ENCODE assay signal across 9 cellular contexts in the genomic region with DNA sequence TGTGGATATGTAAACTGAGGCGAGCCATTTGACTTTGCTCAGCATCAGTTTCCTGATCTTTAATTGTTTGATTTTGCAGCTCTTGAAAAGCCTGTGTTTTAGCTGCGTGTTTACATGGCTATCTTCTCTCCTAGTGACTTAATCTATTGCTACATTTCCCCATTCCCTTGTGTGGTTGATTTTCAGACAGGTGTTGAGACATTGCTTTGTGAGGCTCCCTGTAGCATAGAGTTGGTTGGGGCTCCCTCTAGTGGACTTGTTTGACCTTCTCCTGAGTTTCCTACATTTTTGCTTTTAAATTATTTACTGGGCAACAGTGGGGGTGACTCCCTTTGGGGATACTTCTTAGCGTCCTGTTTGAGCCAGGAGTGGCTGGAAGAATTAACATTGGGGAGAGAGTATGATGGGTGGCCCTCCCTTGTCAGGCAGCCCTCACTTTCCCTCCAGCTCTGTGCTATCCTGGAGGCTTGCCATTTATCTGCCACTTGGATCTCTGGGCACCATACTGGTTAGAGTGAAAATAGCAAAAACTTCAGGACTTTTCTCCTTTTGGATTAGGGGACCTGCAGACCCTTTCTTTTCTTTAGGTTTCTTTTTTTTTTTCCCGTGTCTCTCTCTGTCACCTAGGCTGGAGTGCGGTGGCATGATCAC. TPM values are rescaled to one million over a fixed set of nuclear protein-coding genes. Genes with fewer than 3 reads are reported as not detected.
A peak's percentile ranks its signal among the peaks of the same experiment; 100 is the strongest.
DNase-seq lines count a peak whose midpoint lies in the region; ATAC-seq, FAIRE-seq and TF ChIP-seq lines count a peak whose summit lies in the region.
"Had no signal": no experiment of that assay in that cellular context is flagged by ENCODE, and none has a peak within 500 bp of the region (broad histone marks: within the 10 kb centered on the region; RNA-seq: fewer than 3 reads in every experiment).

No MANE protein-coding gene starts in this region.

- H3K4me1 ChIP-seq in DOHH2 (ENCODE audit: control insufficient read depth, low read length) = peaks cover 19% of the 10 kb centered on the region

- H3K27ac ChIP-seq in DOHH2 (ENCODE audit: low read depth, low read length) (no peak overlapping the region), WERI-Rb-1 (no peak overlapping the region)

- no peaks in the 10 kb centered on the region for H3K9me2 ChIP-seq in DOHH2 (replicated peaks; ENCODE audit: control insufficient read depth, low read length)

- no peak overlapping the region for H3K4me3 ChIP-seq in DOHH2 (ENCODE audit: low read length)
- H3K4me3 ChIP-seq in WERI-Rb-1 (ENCODE audit: low read depth, low read length) = no peak overlapping the region
- no peak overlapping the region for H3K4me3 ChIP-seq in bronchial epithelial cell (ENCODE audit: low read depth, low read length)

- H3K9me3 ChIP-seq in DOHH2 (ENCODE audit: control insufficient read depth, insufficient read depth, low read length) (no peaks in the 10 kb centered on the region), WERI-Rb-1 (ENCODE audit: severe bottlenecking) (no peaks in the 10 kb centered on the region)

- no peaks in the 10 kb centered on the region for H3K79me2 ChIP-seq in DOHH2 (ENCODE audit: control insufficient read depth, low read length)

- DNase-seq in NCI-H2227 treated with DMSO at 0.1 percent for 48 hours (lab: John Stamatoyannopoulos, UW) = peak; percentile 69
- peak; percentile 70 for DNase-seq in WERI-Rb-1
- DNase-seq in bronchial epithelial cell (ENCODE audit: low read depth) = peak; percentile 84
- DNase-seq in stimulated activated CD4-positive, alpha-beta T cell treated with anti-CD3 and anti-CD28 coated beads, Interleukin-2, amount 100 ng/mL, for 4 hours (ENCODE audit: low read depth) = peak; percentile 63

- ATAC-seq in HG03066 (IDR thresholded peaks at IDR 0.05; ENCODE audit: low read depth, unreplicated experiment) (peak; percentile 48), GM21717 (IDR thresholded peaks at IDR 0.05; ENCODE audit: unreplicated experiment) (no peak)

- no peak overlapping the region for H3K4me2 ChIP-seq in DOHH2 (ENCODE audit: low read length)

- TF ChIP-seq CTCF in DOHH2 (IDR thresholded peaks at IDR 0.05; ENCODE audit: low read depth, low read length, poor library complexity, severe bottlenecking) (peak; percentile 83), WERI-Rb-1 (IDR thresholded peaks at IDR 0.05; ENCODE audit: low read depth, low read length) (peak; percentile 70), bronchial epithelial cell (IDR thresholded peaks at IDR 0.05; ENCODE audit: insufficient read depth, low read length, severe bottlenecking) (peak; percentile 74)

- FAIRE-seq in bronchial epithelial cell (lab: Jason Lieb, UNC) = no peak
- peak; percentile 96 for FAIRE-seq in islet of Langerhans (lab: Jason Lieb, UNC)
- FAIRE-seq: colon had no signal

- H3F3A ChIP-seq in DOHH2 (ENCODE audit: control insufficient read depth, insufficient read depth) = no peaks in the 10 kb centered on the region

- H4K20me1 ChIP-seq in DOHH2 (ENCODE audit: control insufficient read depth, insufficient read depth, low read depth, low read length) = no peaks in the 10 kb centered on the region

- H3K27me3 ChIP-seq in DOHH2 (ENCODE audit: control insufficient read depth, low read length) (no peaks in the 10 kb centered on the region), WERI-Rb-1 (ENCODE audit: insufficient read depth, low read depth, severe bottlenecking) (no peaks in the 10 kb centered on the region), bronchial epithelial cell (ENCODE audit: control insufficient read depth, insufficient read depth, low read length) (no peaks in the 10 kb centered on the region)

- H3K36me3 ChIP-seq in DOHH2 (ENCODE audit: control insufficient read depth, low read length) (no peaks in the 10 kb centered on the region), WERI-Rb-1 (no peaks in the 10 kb centered on the region), bronchial epithelial cell (ENCODE audit: control insufficient read depth, insufficient read depth, low read length) (no peaks in the 10 kb centered on the region)

RNA-seq across cellular contexts. Expression of gene CBL, which starts 9.2 kb away (rescaled TPM):
- 5.5 and 6.4 TPM in 2 replicates for total RNA-seq in bronchial epithelial cell

RNA-seq across cellular contexts. Expression of gene NHERF4, which starts 11.7 kb away (rescaled TPM):
- total RNA-seq in bronchial epithelial cell = 0.13 TPM in 1 of 2 replicates, not detected in the other

RNA-seq across cellular contexts. Expression of gene NLRX1, which starts 28.4 kb away (rescaled TPM):
- total RNA-seq in bronchial epithelial cell = 13.7 and 44.8 TPM in 2 replicates

RNA-seq across cellular contexts. Expression of gene ABCG4, which starts 48.1 kb away (rescaled TPM):
- total RNA-seq in bronchial epithelial cell = under 0.01 and 0.13 TPM in 2 replicates
